ENCODE assay signal across 19 cellular contexts in the genomic region with DNA sequence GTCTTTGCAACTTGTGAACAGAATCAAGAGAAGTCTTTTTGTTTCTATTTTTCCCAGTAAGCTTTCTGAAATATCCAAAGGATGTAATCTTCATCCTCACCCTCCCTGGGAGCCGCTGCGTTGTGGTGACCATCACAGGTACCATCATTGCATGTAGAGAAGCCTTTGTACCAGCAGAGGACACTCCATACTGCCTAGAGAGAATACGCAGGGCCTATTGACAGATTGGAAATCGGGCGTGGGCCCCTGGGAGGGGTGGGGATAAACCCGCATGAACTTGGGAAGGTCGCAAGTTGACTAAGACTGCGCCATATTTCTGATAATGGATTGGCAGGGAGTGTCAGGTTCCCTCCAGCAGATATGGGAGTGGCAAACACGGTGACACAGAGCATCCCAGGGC. TPM values are rescaled to one million over a fixed set of nuclear protein-coding genes. Genes with fewer than 3 reads are reported as not detected.
DNase-seq lines count a peak whose midpoint lies in the region; ATAC-seq, FAIRE-seq and TF ChIP-seq lines count a peak whose summit lies in the region.
"Had no signal": no experiment of that assay in that cellular context is flagged by ENCODE, and none has a peak within 500 bp of the region (broad histone marks: within the 10 kb centered on the region; RNA-seq: fewer than 3 reads in every experiment).

No MANE protein-coding gene starts in this region.

- H3K36me3 Mint-ChIP-seq in chondrocyte (ENCODE audit: low read depth), result no peaks in the 10 kb centered on the region
- H3K36me3 Mint-ChIP-seq: IgD-negative memory B cell had no signal

- H3K79me1 ChIP-seq in IMR-90 (ENCODE audit: low read depth in 1 of 2, low read length in 2 of 2), result no peaks in the 10 kb centered on the region

- TF ChIP-seq POLR2A in IMR-90 (IDR thresholded peaks at IDR 0.05; ENCODE audit: low read depth, low read length) (no peak), vagina (IDR thresholded peaks at IDR 0.05) (no peak)

- no peak for FAIRE-seq in GM19239 (lab: Jason Lieb, UNC)

- H3K4ac ChIP-seq in IMR-90 (ENCODE audit: low read depth, low read length), result no peak overlapping the region

- H3K4me1 ChIP-seq in IMR-90 (ENCODE audit: control insufficient read depth, insufficient read depth, low read length) (no peaks in the 10 kb centered on the region), parathyroid adenoma (no peaks in the 10 kb centered on the region), vagina (peaks cover 3% of the 10 kb centered on the region)
- H3K4me1 ChIP-seq: breast epithelium, uterus had no signal

- peak; percentile 23; the same call in 1 of the 2 replicates for TF ChIP-seq RAD21 in IMR-90 (IDR thresholded peaks at IDR 0.05; ENCODE audit: low read length)

- H2BK15ac ChIP-seq in IMR-90 (ENCODE audit: low read depth, low read length), result no peak overlapping the region

- no TSS peak for BruUV-seq in IMR-90 (replicated peaks; lab: Mats Ljungman, UMichigan)

- H3K9me1 ChIP-seq in IMR-90 (ENCODE audit: insufficient read depth, low read length), result no peaks in the 10 kb centered on the region

- H3K23ac ChIP-seq in IMR-90 (ENCODE audit: low read depth, low read length), result no peak overlapping the region

- H3K27me3 Mint-ChIP-seq in chondrocyte (ENCODE audit: low read depth), result peaks cover 57% of the 10 kb centered on the region

- H2AK9ac ChIP-seq in IMR-90 (replicated peaks; ENCODE audit: low read depth, low read length, poor library complexity), result no peak overlapping the region

- WGBS in IMR-90 (ENCODE audit: extremely low coverage in 2 of 2, insufficient read length in 1 of 2), 2 experiments, result 60% methylated on average over 2 of the region's 9 CpGs; no CpG with 5 or more reads in 1 of the 2 experiments

- no peak overlapping the region for H4K5ac ChIP-seq in IMR-90 (ENCODE audit: low read depth, low read length)

- no peak for ATAC-seq in IMR-90 (ENCODE audit: low read depth)

- peak; percentile 17; the same call in 1 of the 2 replicates for TF ChIP-seq CTCF in IMR-90 (conservative IDR thresholded peaks at IDR 0.05; ENCODE audit: low read depth, low read length)
- peak; percentile 36 for TF ChIP-seq CTCF in chondrocyte (IDR thresholded peaks at IDR 0.05)
- TF ChIP-seq CTCF in parathyroid adenoma (IDR thresholded peaks at IDR 0.05), result peak; percentile 40
- TF ChIP-seq CTCF in vagina (IDR thresholded peaks at IDR 0.05), result no peak

- peaks cover 13% of the 10 kb centered on the region for H3K27me3 ChIP-seq in IMR-90 (ENCODE audit: control insufficient read depth, insufficient read depth, low read length)
- H3K27me3 ChIP-seq in parathyroid adenoma (ENCODE audit: control insufficient read depth, insufficient read depth, low read length), result no peaks in the 10 kb centered on the region
- no peaks in the 10 kb centered on the region for H3K27me3 ChIP-seq in vagina
- H3K27me3 ChIP-seq: breast epithelium, uterus had no signal

- no peak overlapping the region for H3K56ac ChIP-seq in IMR-90 (ENCODE audit: extremely low read depth, insufficient read depth, low read length)

- intact Hi-C loops in IMR-90 (cut with micrococcal nuclease), result no loop called here
- intact Hi-C loops in vagina (cut with DNase I), result no loop called here

- no peak overlapping the region for H2BK5ac ChIP-seq in IMR-90 (ENCODE audit: low read depth, low read length, poor library complexity, severe bottlenecking)

- H3K14ac ChIP-seq in IMR-90 (replicated peaks; ENCODE audit: low read depth, low read length), result no peak overlapping the region

- H3K9ac ChIP-seq in IMR-90 (ENCODE audit: low read depth, low read length), result no peak overlapping the region
- H3K9ac ChIP-seq in parathyroid adenoma, result no peak overlapping the region

- H2AFZ ChIP-seq in IMR-90 (replicated peaks; ENCODE audit: low read length, poor library complexity) (no peak overlapping the region), parathyroid adenoma (no peak overlapping the region)

- H2BK120ac ChIP-seq in IMR-90 (ENCODE audit: low read depth, low read length), result no peak overlapping the region

- no peak overlapping the region for H3K4me2 ChIP-seq in IMR-90 (ENCODE audit: low read depth, low read length)
- H3K4me2 ChIP-seq in parathyroid adenoma (ENCODE audit: low read length), result no peak overlapping the region

- no peak overlapping the region for H4K91ac ChIP-seq in IMR-90 (ENCODE audit: insufficient read depth, low read depth, low read length)

- H3K27ac ChIP-seq in IMR-90 (ENCODE audit: insufficient read depth, low read length) (no peak overlapping the region), parathyroid adenoma (no peak overlapping the region), vagina (no peak overlapping the region)
- H3K27ac ChIP-seq: breast epithelium, uterus had no signal

- H3K4me3 Mint-ChIP-seq in chondrocyte (ENCODE audit: unreplicated experiment), result no peak overlapping the region
- H3K4me3 Mint-ChIP-seq: IgD-negative memory B cell; T-helper 1 cell treated with Interleukin-12 subunit alpha and Interleukin-12 subunit beta and Interleukin-4 antibody, amounts not matched to agents 30 μg/mL and 1 μg/mL, for 36 hours had no signal

- H3K36me3 ChIP-seq in IMR-90 (ENCODE audit: control insufficient read depth, insufficient read depth, low read length) (no peaks in the 10 kb centered on the region), parathyroid adenoma (ENCODE audit: control insufficient read depth, insufficient read depth, low read length) (no peaks in the 10 kb centered on the region), vagina (no peaks in the 10 kb centered on the region)
- H3K36me3 ChIP-seq: breast epithelium, uterus had no signal

- in situ Hi-C loops in IMR-90 (cut with MboI; ENCODE audit: low sequenced_read_pairs), result loop anchor here (5.0 kb wide), 1 partner anchor 50 kb away; no protein-coding TSS in a partner anchor

- no peak overlapping the region for H2AK5ac ChIP-seq in IMR-90 (ENCODE audit: low read depth, low read length)

- H3K4me1 Mint-ChIP-seq in chondrocyte (ENCODE audit: low read depth), result no peaks in the 10 kb centered on the region
- H3K4me1 Mint-ChIP-seq: IgD-negative memory B cell had no signal

- POLR2A ChIA-PET in IMR-90 (lab: Charles Lee; ENCODE audit: unreplicated experiment), result no interaction called here

- DNase-seq in NCI-H82 (lab: John Stamatoyannopoulos, UW) (peak; percentile 26), NCI-H82 treated with DMSO at 0.1 percent for 48 hours (lab: John Stamatoyannopoulos, UW; ENCODE audit: unreplicated experiment) (no peak), IMR-90 (no peak), chondrocyte (ENCODE audit: low spot score) (no peak), vagina (ENCODE audit: extremely low spot score in 2 of 2) (no peak), GM19239 (ENCODE audit: insufficient read length, low spot score) (no peak), germinal center (ENCODE audit: low spot score) (no peak)
- DNase-seq: activated CD4-positive, alpha-beta T cell treated with anti-CD3 and anti-CD28 coated beads, Interleukin-2, amount 50 U/mL, for 1 hour; activated gamma-delta T cell; NCI-H2029; OCI-M1; uterus had no signal

- H3K27ac Mint-ChIP-seq in chondrocyte (ENCODE audit: unreplicated experiment), result no peak overlapping the region
- H3K27ac Mint-ChIP-seq: IgD-negative memory B cell; T-helper 1 cell treated with Interleukin-12 subunit alpha and Interleukin-12 subunit beta and Interleukin-4 antibody, amounts not matched to agents 30 μg/mL and 1 μg/mL, for 36 hours had no signal

- dilution Hi-C loops in IMR-90 (cut with HindIII; ENCODE audit: low sequenced_read_pairs, unreplicated experiment), result no loop called here

- H3K79me2 ChIP-seq in parathyroid adenoma, result no peaks in the 10 kb centered on the region

- H3K4me3 ChIP-seq in IMR-90 (ENCODE audit: insufficient read depth, low read depth, low read length) (no peak overlapping the region), parathyroid adenoma (ENCODE audit: low read depth, low read length) (no peak overlapping the region), vagina (no peak overlapping the region)
- H3K4me3 ChIP-seq: breast epithelium, uterus had no signal

- no peak overlapping the region for H4K8ac ChIP-seq in IMR-90 (ENCODE audit: low read depth in 2 of 2, low read length in 2 of 2)

- H3K9me3 Mint-ChIP-seq in chondrocyte (ENCODE audit: low read depth), result no peaks in the 10 kb centered on the region
- H3K9me3 Mint-ChIP-seq: IgD-negative memory B cell; T-helper 1 cell treated with Interleukin-12 subunit alpha and Interleukin-12 subunit beta and Interleukin-4 antibody, amounts not matched to agents 30 μg/mL and 1 μg/mL, for 36 hours had no signal

- H3K18ac ChIP-seq in IMR-90 (ENCODE audit: low read depth, low read length), result no peak overlapping the region

- H3K9me3 ChIP-seq in IMR-90 (ENCODE audit: control insufficient read depth, insufficient read depth, low read length) (no peaks in the 10 kb centered on the region), parathyroid adenoma (ENCODE audit: control insufficient read depth, low read length) (no peaks in the 10 kb centered on the region), vagina (no peaks in the 10 kb centered on the region)
- H3K9me3 ChIP-seq: breast epithelium, uterus had no signal

- H2BK20ac ChIP-seq in IMR-90 (ENCODE audit: low read depth, low read length), result no peak overlapping the region

- no peaks in the 10 kb centered on the region for H4K20me1 ChIP-seq in IMR-90 (ENCODE audit: insufficient read depth, low read length)

- CTCF ChIA-PET in IMR-90 (lab: Yijun Ruan, JAX), result interaction anchor here (0.7 kb wide), 1 partner anchor 13 kb away, joined by 4 read pairs; no protein-coding TSS in a partner anchor

TF ChIP-seq in IMR-90, 13 proteins besides CTCF, POLR2A, EP300 and RAD21 (continues in another document):
- no peak for TF ChIP-seq RFX5 (IDR thresholded peaks at IDR 0.05; ENCODE audit: low read depth, low read length)

RNA-seq across cellular contexts. Expression of gene KRT1, which starts 12.7 kb away (rescaled TPM):
- total RNA-seq in IMR-90 (2012; rRNA removed) (not detected in 2 replicates), chondrocyte (not detected in 3 replicates), vagina (886 TPM)
- not detected in 2 replicates for polyA plus RNA-seq in IMR-90 (2012; rRNA removed)
- not detected in 2 replicates for polyA plus RNA-seq in IMR-90 (2012; cell fraction: cytosol; rRNA removed)
- not detected in 2 replicates for polyA plus RNA-seq in IMR-90 (2012; cell fraction: nucleus; rRNA removed; ENCODE audit: low replicate concordance)
- total RNA-seq: breast epithelium, Daoy, pulmonary artery endothelial cell had no signal

RNA-seq across cellular contexts. Expression of gene KRT2, which starts 15.5 kb away (rescaled TPM):
- total RNA-seq in IMR-90 (2012; rRNA removed) (not detected in 2 replicates), chondrocyte (not detected in 3 replicates), vagina (2.0 TPM)
- not detected in 2 replicates for polyA plus RNA-seq in IMR-90 (2012; rRNA removed)
- not detected in 2 replicates for polyA plus RNA-seq in IMR-90 (2012; cell fraction: cytosol; rRNA removed)
- not detected in 2 replicates for polyA plus RNA-seq in IMR-90 (2012; cell fraction: nucleus; rRNA removed; ENCODE audit: low replicate concordance)
- total RNA-seq: breast epithelium, mucosa of gallbladder, pulmonary artery endothelial cell, uterus had no signal
- polyA plus RNA-seq: IgD-negative memory B cell had no signal

RNA-seq across cellular contexts. Expression of gene KRT77, which starts 35.8 kb away (rescaled TPM):
- not detected in 2 replicates for total RNA-seq in IMR-90 (2012; rRNA removed)
- not detected in 2 replicates for polyA plus RNA-seq in IMR-90 (2012; rRNA removed)
- not detected in 2 replicates for polyA plus RNA-seq in IMR-90 (2012; cell fraction: cytosol; rRNA removed)
- polyA plus RNA-seq in IMR-90 (2012; cell fraction: nucleus; rRNA removed; ENCODE audit: low replicate concordance), result not detected in 2 replicates
- total RNA-seq in chondrocyte, result not detected in 3 replicates
- 2.5 TPM for total RNA-seq in vagina
- total RNA-seq: Daoy, mucosa of gallbladder, pulmonary artery endothelial cell, uterus had no signal
- polyA plus RNA-seq: IgD-negative memory B cell had no signal

RNA-seq across cellular contexts. Expression of gene KRT73, which starts 49.1 kb away (rescaled TPM):
- total RNA-seq in IMR-90 (2012; rRNA removed) (not detected in 2 replicates), chondrocyte (not detected in 3 replicates), vagina (not detected)
- not detected in 2 replicates for polyA plus RNA-seq in IMR-90 (2012; rRNA removed)
- not detected in 2 replicates for polyA plus RNA-seq in IMR-90 (2012; cell fraction: cytosol; rRNA removed)
- polyA plus RNA-seq in IMR-90 (2012; cell fraction: nucleus; rRNA removed; ENCODE audit: low replicate concordance), result not detected in 2 replicates
- total RNA-seq: breast epithelium, Daoy, mucosa of gallbladder, pulmonary artery endothelial cell, uterus had no signal
- polyA plus RNA-seq: IgD-negative memory B cell had no signal

Comparison
In these comparisons a context has a peak if more than half of its experiments do, and no peak if none do; other contexts are left out.
1. CTCF ChIP-seq: peak in IMR-90 (single experiment), chondrocyte (single experiment) and parathyroid adenoma (single experiment); none in vagina (0 of 3).
2. RNA of gene KRT1, which starts 12.7 kb away (total RNA-seq): 886 TPM in vagina (single experiment); not detected in IMR-90 and not detected in chondrocyte; every median in the first group is over 100 times any median in the second.